22 cellular contexts compared by ENCODE assay signal in the genomic region with DNA sequence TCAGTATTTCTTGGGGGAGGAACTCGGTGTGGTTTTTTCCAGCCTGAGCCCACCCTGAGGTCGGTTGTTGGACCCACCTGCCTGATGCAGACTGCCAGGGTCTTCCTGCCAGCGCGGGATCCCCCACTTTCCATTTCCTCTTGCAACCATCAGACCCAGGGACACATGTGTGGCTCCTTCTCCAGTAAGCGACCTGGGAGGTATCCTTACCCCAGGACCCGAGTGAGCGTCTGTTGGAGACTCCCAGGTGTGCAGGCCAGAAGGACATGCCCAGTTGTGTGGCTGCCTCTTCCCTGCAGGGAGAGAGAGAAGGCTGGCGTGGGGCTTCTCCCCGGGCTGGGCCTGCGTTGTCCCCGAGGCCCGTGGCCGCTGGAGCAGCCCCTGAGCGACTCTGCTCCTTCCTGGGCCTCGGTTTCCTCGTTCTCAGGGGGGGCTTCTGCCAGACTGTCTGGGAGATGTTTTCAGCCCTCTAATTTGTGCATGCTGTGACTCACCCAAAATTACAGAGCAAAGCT. TPM values are rescaled to one million over a fixed set of nuclear protein-coding genes. Genes with fewer than 3 reads are reported as not detected.
DNase-seq lines count a peak whose midpoint lies in the region; ATAC-seq and TF ChIP-seq lines count a peak whose summit lies in the region.
"Had no signal": no experiment of that assay in that cellular context is flagged by ENCODE, and none has a peak within 500 bp of the region (broad histone marks: within the 10 kb centered on the region; RNA-seq: fewer than 3 reads in every experiment).

No MANE protein-coding gene starts in this region.

- no peaks in the 10 kb centered on the region for H3K27me3 Mint-ChIP-seq in CD8-positive, alpha-beta memory T cell
- H3K27me3 Mint-ChIP-seq: activated B cell treated with CpG ODN at 0.5 μM for 24 hours; stimulated activated memory B cell treated with anti-CD40 and anti-IgM and Interleukin-4, amounts not matched to agents 10 μg/mL and 1 μg/mL and 100 μg/mL, for 72 hours had no signal

- no peak overlapping the region for H3K27ac ChIP-seq in CD8-positive, alpha-beta memory T cell (ENCODE audit: low read depth, low read length)
- H3K27ac ChIP-seq in coronary artery: no peak overlapping the region
- H3K27ac ChIP-seq: 22Rv1, hepatocyte, prostate gland had no signal

- peak overlapping the region; percentile 35 for H3K4me3 ChIP-seq in CD8-positive, alpha-beta memory T cell (ENCODE audit: low read length)
- no peak overlapping the region for H3K4me3 ChIP-seq in coronary artery
- H3K4me3 ChIP-seq: hepatocyte, K562, mucosa of descending colon, prostate gland had no signal

- CTCF ChIA-PET in CD8-positive, alpha-beta memory T cell (lab: Charles Lee): interaction anchor here (0.6 to 4.4 kb wide), 5 partner anchors 11 to 147 kb away, joined by 3 to 12 read pairs (median 4); no protein-coding TSS in a partner anchor

- H3K4me1 Mint-ChIP-seq in CD8-positive, alpha-beta memory T cell: peaks cover 63 to 92% (median 78%) of the 10 kb centered on the region in 3 donors
- H3K4me1 Mint-ChIP-seq: activated B cell treated with CpG ODN at 0.5 μM for 24 hours; stimulated activated memory B cell treated with anti-CD40 and anti-IgM and Interleukin-4, amounts not matched to agents 10 μg/mL and 1 μg/mL and 100 μg/mL, for 72 hours had no signal

- peaks cover 3 to 24% (median 5%) of the 10 kb centered on the region in 3 donors for H3K36me3 Mint-ChIP-seq in CD8-positive, alpha-beta memory T cell
- H3K36me3 Mint-ChIP-seq: stimulated activated memory B cell treated with anti-CD40 and anti-IgM and Interleukin-4, amounts not matched to agents 10 μg/mL and 1 μg/mL and 100 μg/mL, for 72 hours had no signal

- no peaks in the 10 kb centered on the region for H3K9me3 Mint-ChIP-seq in CD8-positive, alpha-beta memory T cell
- H3K9me3 Mint-ChIP-seq: activated B cell treated with CpG ODN at 0.5 μM for 24 hours had no signal

- intact Hi-C loops in posterior vena cava (cut with DNase I): no loop called here

- H3K27ac Mint-ChIP-seq in CD8-positive, alpha-beta memory T cell: peak overlapping the region in 7 of 8 donors; percentile 27 to 88 (median 71)
- H3K27ac Mint-ChIP-seq: activated B cell treated with CpG ODN at 0.5 μM for 24 hours; stimulated activated memory B cell treated with anti-CD40 and anti-IgM and Interleukin-4, amounts not matched to agents 10 μg/mL and 1 μg/mL and 100 μg/mL, for 72 hours had no signal

- ATAC-seq in activated CD4-positive, CD25-positive, alpha-beta regulatory T cell treated with anti-CD3 and anti-CD28 coated beads, Interleukin-2, amount 50 U/mL, for 24 hours: no peak
- ATAC-seq: K562; Right ventricle myocardium inferior; stimulated activated memory B cell treated with anti-CD40 and anti-IgM and Interleukin-4, amounts not matched to agents 10 μg/mL and 1 μg/mL and 100 μg/mL, for 72 hours had no signal

- POLR2A ChIA-PET in CD8-positive, alpha-beta memory T cell (lab: Charles Lee): no interaction called here

- peak; percentile 23 for DNase-seq in activated CD4-positive, CD25-positive, alpha-beta regulatory T cell treated with anti-CD3 and anti-CD28 coated beads, Interleukin-2, amount 50 U/mL, for 72 hours
- no peak for DNase-seq in CD8-positive, alpha-beta memory T cell
- DNase-seq in coronary artery (ENCODE audit: low spot score) (peak; percentile 43), posterior vena cava (ENCODE audit: low spot score) (peak; percentile 32), GF-D8 (lab: John Stamatoyannopoulos, UW) (no peak), NCI-H1105 treated with DMSO at 0.1 percent for 48 hours (lab: John Stamatoyannopoulos, UW) (no peak), middle frontal gyrus (ENCODE audit: extremely low spot score, low spot score) (no peak)
- DNase-seq: activated B cell treated with CpG ODN at 0.5 μM for 24 hours, erythroblast, foreskin fibroblast, mucosa of descending colon, NCI-H187 treated with DMSO at 0.1 percent for 48 hours, NCI-H446 had no signal

- peaks cover 77% of the 10 kb centered on the region for H3K4me1 ChIP-seq in CD8-positive, alpha-beta memory T cell (ENCODE audit: insufficient read depth, low read length)
- H3K4me1 ChIP-seq: prostate gland had no signal

- H3K36me3 ChIP-seq in CD8-positive, alpha-beta memory T cell (ENCODE audit: insufficient read depth, low read length): no peaks in the 10 kb centered on the region
- H3K36me3 ChIP-seq: prostate gland had no signal

- H3K9me3 ChIP-seq in CD8-positive, alpha-beta memory T cell (ENCODE audit: low read length): no peaks in the 10 kb centered on the region
- H3K9me3 ChIP-seq: mucosa of descending colon, prostate gland had no signal

- no peaks in the 10 kb centered on the region for H3K27me3 ChIP-seq in CD8-positive, alpha-beta memory T cell (ENCODE audit: insufficient read depth, low read length, poor library complexity, severe bottlenecking)
- H3K27me3 ChIP-seq: hepatocyte had no signal

- TF ChIP-seq CTCF in coronary artery (IDR thresholded peaks at IDR 0.05): no peak

- H3K4me3 Mint-ChIP-seq in CD8-positive, alpha-beta memory T cell: peak overlapping the region in 5 of 7 donors; percentile 9 to 70 (median 47)
- H3K4me3 Mint-ChIP-seq: activated B cell treated with CpG ODN at 0.5 μM for 24 hours; stimulated activated memory B cell treated with anti-CD40 and anti-IgM and Interleukin-4, amounts not matched to agents 10 μg/mL and 1 μg/mL and 100 μg/mL, for 72 hours had no signal

RNA-seq across cellular contexts. Expression of a gene that starts 56.8 kb away (rescaled TPM):
- 10 to 100 TPM; 15.7 to 18.0 TPM for total RNA-seq in CD8-positive, alpha-beta memory T cell
- 38.8 TPM for polyA plus RNA-seq in CD8-positive, alpha-beta memory T cell
- 1 to 10 TPM; 2.7 to 4.0 TPM for total RNA-seq in posterior vena cava
- total RNA-seq: activated B cell treated with CpG ODN at 0.5 μM for 24 hours, HT-29, OCI-LY7 had no signal

Comparison
In these comparisons a context has a peak if more than half of its experiments do, and no peak if none do; other contexts are left out.
1. DNase-seq: peak in activated CD4-positive, CD25-positive, alpha-beta regulatory T cell treated with anti-CD3 and anti-CD28 coated beads, Interleukin-2, amount 50 U/mL, for 72 hours (single experiment), coronary artery (single experiment) and posterior vena cava (single experiment); none in CD8-positive, alpha-beta memory T cell (0 of 5), GF-D8 (single experiment), NCI-H1105 treated with DMSO at 0.1 percent for 48 hours (single experiment) and middle frontal gyrus (single experiment).